In the genomic region with DNA sequence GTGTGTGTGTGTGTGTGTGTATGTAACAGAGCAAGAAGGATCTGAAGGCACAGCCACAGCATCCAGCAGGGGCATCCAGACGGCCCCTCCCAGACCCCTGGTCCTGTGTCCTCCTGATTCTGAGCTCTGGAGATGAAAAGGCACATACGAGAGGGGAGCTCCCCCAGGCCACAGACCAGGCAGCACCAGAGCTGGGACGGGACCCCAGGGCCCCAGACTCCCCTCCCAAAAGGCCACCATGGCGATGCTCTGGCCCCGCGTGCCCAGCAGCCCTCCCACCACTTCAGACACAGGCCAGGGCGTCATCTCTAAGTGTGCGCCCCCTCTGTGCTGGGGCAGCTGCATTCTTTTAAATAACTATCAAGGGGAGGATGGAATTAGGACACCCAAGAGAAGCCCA, we compare ENCODE assay signal across 19 cellular contexts.
"Had no signal": no experiment of that assay in that cellular context is flagged by ENCODE, and none has a peak within 500 bp of the region (broad histone marks: within the 10 kb centered on the region; RNA-seq: fewer than 3 reads in every experiment).

No MANE protein-coding gene starts in this region.

- H3K36me3 Mint-ChIP-seq: stimulated activated effector memory CD8-positive, alpha-beta T cell treated with anti-CD3 and anti-CD28 coated beads, Interleukin-12 subunit alpha, Interleukin-12 subunit beta, amount 100 ng/mL, for 72 hours had no signal

- H3K27ac ChIP-seq: coronary artery, foreskin keratinocyte, left ventricle myocardium inferior, ovary, tibial nerve had no signal

- DNase-seq: effector CD4-positive, alpha-beta T cell; endodermal cell; erythroblast; foreskin keratinocyte; immature natural killer cell; left cardiac atrium; left ventricle myocardium inferior; mesendoderm; naive thymus-derived CD8-positive, alpha-beta T cell; ovary; right cardiac atrium; stimulated activated CD4-positive, alpha-beta T cell treated with anti-CD3 and anti-CD28 coated beads, Interleukin-4, amount 100 ng/mL, for 1 hour; stimulated activated CD8-positive, alpha-beta memory T cell treated with anti-CD3 and anti-CD28 coated beads, Interleukin-4, amount 100 ng/mL, for 48 hours; stimulated activated naive CD8-positive, alpha-beta T cell treated with anti-CD3 and anti-CD28 coated beads, Interleukin-15, Interleukin-2, amounts not matched to agents 100 U/mL and 50 U/mL, for 24 hours had no signal

- H3K4me3 Mint-ChIP-seq: endodermal cell; immature natural killer cell; naive thymus-derived CD8-positive, alpha-beta T cell; stimulated activated effector memory CD8-positive, alpha-beta T cell treated with anti-CD3 and anti-CD28 coated beads, Interleukin-12 subunit alpha, Interleukin-12 subunit beta, amount 100 ng/mL, for 72 hours had no signal

- H3K4me3 ChIP-seq: coronary artery, left ventricle myocardium inferior, ovary, smooth muscle cell, tibial nerve had no signal

- H3K36me3 ChIP-seq: left ventricle myocardium inferior, ovary, tibial nerve had no signal

- ATAC-seq: foreskin keratinocyte; left cardiac atrium; naive thymus-derived CD8-positive, alpha-beta T cell; right cardiac atrium; stimulated activated effector memory CD8-positive, alpha-beta T cell treated with anti-CD3 and anti-CD28 coated beads, Interleukin-12 subunit alpha, Interleukin-12 subunit beta, amount 100 ng/mL, for 72 hours; stimulated activated naive CD8-positive, alpha-beta T cell treated with anti-CD3 and anti-CD28 coated beads, Interleukin-15, Interleukin-2, amounts not matched to agents 100 U/mL and 50 U/mL, for 24 hours had no signal

- H3K4me1 ChIP-seq: foreskin keratinocyte, left ventricle myocardium inferior, tibial nerve had no signal

- H3K4me1 Mint-ChIP-seq: endodermal cell; immature natural killer cell; naive thymus-derived CD8-positive, alpha-beta T cell; stimulated activated effector memory CD8-positive, alpha-beta T cell treated with anti-CD3 and anti-CD28 coated beads, Interleukin-12 subunit alpha, Interleukin-12 subunit beta, amount 100 ng/mL, for 72 hours had no signal

- H3K27ac Mint-ChIP-seq: endodermal cell; immature natural killer cell; progenitor cell of endocrine pancreas; stimulated activated effector memory CD8-positive, alpha-beta T cell treated with anti-CD3 and anti-CD28 coated beads, Interleukin-12 subunit alpha, Interleukin-12 subunit beta, amount 100 ng/mL, for 72 hours had no signal

- H3K27me3 ChIP-seq: ovary had no signal
